In genomic region chr5:91264311-91265051, GRCh38 we compare ENCODE assay signal across 27 cellular contexts.
DNase-seq lines count a peak whose midpoint lies in the region; ATAC-seq, FAIRE-seq and TF ChIP-seq lines count a peak whose summit lies in the region.
"Had no signal": no experiment of that assay in that cellular context is flagged by ENCODE, and none has a peak within 500 bp of the region (broad histone marks: within the 10 kb centered on the region; RNA-seq: fewer than 3 reads in every experiment).

No MANE protein-coding gene starts in this region.

- H3K27ac ChIP-seq in body of pancreas = peak overlapping the region in 1 of 4 donors; percentile 58
- H3K27ac ChIP-seq in pancreas = peak overlapping the region in 2 of 4 donors; percentile 28 to 33
- no peak overlapping the region for H3K27ac ChIP-seq in small intestine (ENCODE audit: low read depth in 1 of 2, low read length in 1 of 2)
- H3K27ac ChIP-seq: 22Rv1; BLaER1 treated with 17β-estradiol and CSF1 and Interleukin-3, amounts not matched to agents 10 nM and 100 nM had no signal

- ATAC-seq in body of pancreas (peak; percentile 24), pancreas (peak in 3 of 4 donors; percentile 45 to 65 (median 53)), HG02610 (IDR thresholded peaks at IDR 0.05; ENCODE audit: unreplicated experiment) (no peak)
- ATAC-seq: HepG2, PC-3 had no signal

- no peak overlapping the region for H3K4me3 ChIP-seq in body of pancreas
- no peak overlapping the region for H3K4me3 ChIP-seq in pancreas
- no peak overlapping the region for H3K4me3 ChIP-seq in small intestine (ENCODE audit: low read depth in 1 of 2, low read length in 2 of 2)
- H3K4me3 ChIP-seq: BLaER1 treated with 17β-estradiol and CSF1 and Interleukin-3, amounts not matched to agents 10 nM and 100 nM had no signal

- peaks cover 23% of the 10 kb centered on the region for H3K4me1 ChIP-seq in body of pancreas
- peaks cover 14 to 24% (median 19%) of the 10 kb centered on the region in 3 donors for H3K4me1 ChIP-seq in pancreas
- no peaks in the 10 kb centered on the region for H3K4me1 ChIP-seq in small intestine (ENCODE audit: control insufficient read depth in 2 of 2, insufficient read depth in 1 of 2, low read depth in 1 of 2, low read length in 1 of 2)

- FAIRE-seq in pancreas (lab: Jason Lieb, UNC) = no peak
- FAIRE-seq in small intestine (lab: Jason Lieb, UNC) = no peak
- FAIRE-seq: HepG2 had no signal

- intact Hi-C loops in body of pancreas (cut with DNase I) (no loop called here), pancreas (cut with DNase I) (no loop called here)

- TF ChIP-seq POLR2A in body of pancreas (IDR thresholded peaks at IDR 0.05) = no peak

- H3K9me3 ChIP-seq in body of pancreas (no peaks in the 10 kb centered on the region), pancreas (no peaks in the 10 kb centered on the region), small intestine (ENCODE audit: control insufficient read depth, low read depth) (no peaks in the 10 kb centered on the region)
- H3K9me3 ChIP-seq: Caco-2 had no signal

- peak; percentile 0 for DNase-seq in NCI-H2227 treated with DMSO at 0.1 percent for 48 hours (lab: John Stamatoyannopoulos, UW)
- no peak for DNase-seq in NCI-H2227 (lab: John Stamatoyannopoulos, UW; ENCODE audit: unreplicated experiment)
- DNase-seq in body of pancreas = no peak
- no peak for DNase-seq in pancreas
- no peak for DNase-seq in effector CD8-positive, alpha-beta T cell (lab: John Stamatoyannopoulos, UW)
- no peak for DNase-seq in cerebellar nuclear complex (lab: John Stamatoyannopoulos, UW)
- DNase-seq in small intestine = no peak
- DNase-seq: ACHN; Caco-2; CD4-positive, alpha-beta memory T cell; DMS 273 treated with DMSO at 0.1 percent for 48 hours; DMS79 treated with DMSO at 0.1 percent for 48 hours; H7; KBM-7; NCI-H1092 treated with DMSO at 0.1 percent for 48 hours; NCI-H1436 treated with DMSO at 0.1 percent for 48 hours; NCI-H2029; NCI-H345; NCI-H524 treated with DMSO at 0.1 percent for 48 hours; NCI-H82; PC-3; RPMI8226; SHP77 had no signal

- no peaks in the 10 kb centered on the region for H3K27me3 ChIP-seq in body of pancreas
- no peaks in the 10 kb centered on the region for H3K27me3 ChIP-seq in pancreas
- no peaks in the 10 kb centered on the region for H3K27me3 ChIP-seq in small intestine (ENCODE audit: control insufficient read depth in 2 of 2, insufficient read depth in 2 of 2, low read length in 2 of 2)
- H3K27me3 ChIP-seq: BLaER1 treated with 17β-estradiol and CSF1 and Interleukin-3, amounts not matched to agents 10 nM and 100 nM had no signal

- H3K36me3 ChIP-seq in body of pancreas (replicated peaks in 1 of 2; ENCODE audit: insufficient read depth in 1 of 2, low read depth in 2 of 2) = no peaks in the 10 kb centered on the region
- H3K36me3 ChIP-seq in pancreas = no peaks in the 10 kb centered on the region
- H3K36me3 ChIP-seq in small intestine (ENCODE audit: control insufficient read depth in 2 of 2, insufficient read depth in 2 of 2, low read length in 2 of 2) = no peaks in the 10 kb centered on the region
- H3K36me3 ChIP-seq: BLaER1 treated with 17β-estradiol and CSF1 and Interleukin-3, amounts not matched to agents 10 nM and 100 nM had no signal

- TF ChIP-seq CTCF in body of pancreas (IDR thresholded peaks at IDR 0.05) (no peak), pancreas (IDR thresholded peaks at IDR 0.05) (no peak)
